8 cellular contexts compared by ENCODE assay signal in genomic region chr22:28798810-28799124, GRCh38. TPM values are rescaled to one million over a fixed set of nuclear protein-coding genes. Genes with fewer than 3 reads are reported as not detected.
DNase-seq lines count a peak whose midpoint lies in the region; ATAC-seq and TF ChIP-seq lines count a peak whose summit lies in the region.

No MANE protein-coding gene starts in this region.

- peaks cover 7% of the 10 kb centered on the region for H4K20me1 ChIP-seq in SU-DHL-6 (ENCODE audit: low read depth, low read length)

- no peak overlapping the region for H3K27ac ChIP-seq in SU-DHL-6 (ENCODE audit: low read depth, low read length)
- peak overlapping the region; percentile 95 to 100 (median 100) for H3K27ac ChIP-seq in esophagus squamous epithelium

- no peak for DNase-seq in GM12864 (ENCODE audit: low read depth)
- no peak for DNase-seq in esophagus squamous epithelium (lab: John Stamatoyannopoulos, UW)
- no peak for DNase-seq in retinal pigment epithelial cell (ENCODE audit: low read depth)
- DNase-seq in SW 1271 (lab: John Stamatoyannopoulos, UW): no peak
- no peak for DNase-seq in head of caudate nucleus
- DNase-seq in HuH-7 (ENCODE audit: low spot score): no peak

- TF ChIP-seq CTCF in GM12864 (IDR thresholded peaks at IDR 0.05; ENCODE audit: low read depth, low read length, missing control alignments): no peak
- TF ChIP-seq CTCF in SU-DHL-6 (IDR thresholded peaks at IDR 0.05; ENCODE audit: insufficient read depth, low read length, poor library complexity, severe bottlenecking): no peak
- no peak for TF ChIP-seq CTCF in esophagus squamous epithelium (IDR thresholded peaks at IDR 0.05)
- TF ChIP-seq CTCF in retinal pigment epithelial cell (conservative IDR thresholded peaks at IDR 0.05; ENCODE audit: low read depth, low read length): no peak

- H3K4me3 ChIP-seq in GM12864 (ENCODE audit: low read depth, low read length) (peak overlapping the region; percentile 86), SU-DHL-6 (ENCODE audit: insufficient read depth, low read length, poor library complexity, severe bottlenecking) (no peak overlapping the region), esophagus squamous epithelium (peak overlapping the region; percentile 67 to 100 (median 92)), retinal pigment epithelial cell (ENCODE audit: low read length) (peak overlapping the region; percentile 93)

- H3K4me2 ChIP-seq in SU-DHL-6 (ENCODE audit: low read depth, low read length, poor library complexity, severe bottlenecking): peak overlapping the region; percentile 72

- 0 out of 2 replicates have a peak, but pooled peaks cover 6% of the 10 kb centered on the region for H3K79me2 ChIP-seq in SU-DHL-6 (ENCODE audit: insufficient read depth, low read length)

- intact Hi-C loops in esophagus squamous epithelium (cut with DNase I): no loop called here
- intact Hi-C loops in head of caudate nucleus (cut with DNase I): no loop called here

- no peaks in the 10 kb centered on the region; the same call in 1 of the 2 replicates for H3F3A ChIP-seq in SU-DHL-6 (ENCODE audit: insufficient read depth)

- no peak for ATAC-seq in GM18502 (IDR thresholded peaks at IDR 0.05; ENCODE audit: poor library complexity, unreplicated experiment)

- H3K9me2 ChIP-seq in SU-DHL-6 (replicated peaks; ENCODE audit: insufficient read depth, low read length): no peaks in the 10 kb centered on the region

- 2 to 4% methylated on average over 2 of the region's 2 CpGs for WGBS in esophagus squamous epithelium, 2 donors

- H3K4me1 ChIP-seq in esophagus squamous epithelium: peaks cover 20 to 80% (median 39%) of the 10 kb centered on the region in 3 donors

- H3K36me3 ChIP-seq in SU-DHL-6 (ENCODE audit: low read length): peaks cover 34% of the 10 kb centered on the region
- peaks cover 19 to 48% (median 26%) of the 10 kb centered on the region in 3 donors for H3K36me3 ChIP-seq in esophagus squamous epithelium

- H3K9me3 ChIP-seq in SU-DHL-6 (ENCODE audit: insufficient read depth, low read length) (no peaks in the 10 kb centered on the region), esophagus squamous epithelium (no peaks in the 10 kb centered on the region)

- H2AFZ ChIP-seq in SU-DHL-6 (ENCODE audit: low read depth, low read length, severe bottlenecking): no peak overlapping the region

- TF ChIP-seq POLR2A in esophagus squamous epithelium (IDR thresholded peaks at IDR 0.05): no peak

- H3K9ac ChIP-seq in SU-DHL-6 (ENCODE audit: low read length): no peak overlapping the region

- H3K27me3 ChIP-seq in SU-DHL-6 (ENCODE audit: low read length) (no peaks in the 10 kb centered on the region), esophagus squamous epithelium (no peaks in the 10 kb centered on the region)

RNA-seq across cellular contexts. Expression of gene XBP1, which starts 1.6 kb away (rescaled TPM):
- total RNA-seq in esophagus squamous epithelium: 100 to 1,000 TPM; 111 to 166 (median 131) TPM

RNA-seq across cellular contexts. Expression of gene CCDC117, which starts 26.3 kb away (rescaled TPM):
- 10 to 100 TPM in 3 of 4 donors, 1 to 10 TPM in 1; 9.8 to 15.4 (median 14.4) TPM for total RNA-seq in esophagus squamous epithelium

RNA-seq across cellular contexts. Expression of gene HSCB, which starts 56.9 kb away (rescaled TPM):
- total RNA-seq in esophagus squamous epithelium: 10 to 100 TPM; 14.4 to 24.9 (median 16.3) TPM

RNA-seq across cellular contexts. Expression of gene CHEK2, which starts 57.1 kb away (rescaled TPM):
- total RNA-seq in esophagus squamous epithelium: 10 to 100 TPM in 2 of 4 donors, 1 to 10 TPM in 2; 6.6 to 17.4 (median 11.2) TPM
